ENCODE assay signal across 1 cellular context in genomic region chr5:173592050-173592669, GRCh38.
A peak's percentile ranks its signal among the peaks of the same experiment; 100 is the strongest.
TF ChIP-seq lines count a peak whose summit lies in the region.

No MANE protein-coding gene starts in this region.

TF ChIP-seq in GM12878, 131 proteins besides CTCF, POLR2A, EP300 and RAD21 (continued from another document):
- no peak for TF ChIP-seq ELK1 (IDR thresholded peaks at IDR 0.05; ENCODE audit: low read depth, low read length)
- no peak for TF ChIP-seq PML (IDR thresholded peaks at IDR 0.05; ENCODE audit: low read length)
- TF ChIP-seq NFXL1 (IDR thresholded peaks at IDR 0.05; ENCODE audit: borderline replicate concordance), result 0 out of 2 replicates have a peak, but pooled peaks have one; percentile 38
- no peak for TF ChIP-seq JUNB (IDR thresholded peaks at IDR 0.05)
- TF ChIP-seq, protein P1, sequence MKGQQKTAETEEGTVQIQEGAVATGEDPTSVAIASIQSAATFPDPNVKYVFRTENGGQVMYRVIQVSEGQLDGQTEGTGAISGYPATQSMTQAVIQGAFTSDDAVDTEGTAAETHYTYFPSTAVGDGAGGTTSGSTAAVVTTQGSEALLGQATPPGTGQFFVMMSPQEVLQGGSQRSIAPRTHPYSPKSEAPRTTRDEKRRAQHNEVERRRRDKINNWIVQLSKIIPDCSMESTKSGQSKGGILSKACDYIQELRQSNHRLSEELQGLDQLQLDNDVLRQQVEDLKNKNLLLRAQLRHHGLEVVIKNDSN (IDR thresholded peaks at IDR 0.05; ENCODE audit: borderline replicate concordance, extremely low read length, insufficient read depth, low read depth, low read length), result no peak
- no peak for TF ChIP-seq BACH1 (IDR thresholded peaks at IDR 0.05; ENCODE audit: borderline replicate concordance)
- TF ChIP-seq SMC3 (IDR thresholded peaks at IDR 0.05; ENCODE audit: borderline replicate concordance, low read length), result peak; percentile 21; the same call in 1 of the 2 replicates
- no peak for TF ChIP-seq TAF1 (IDR thresholded peaks at IDR 0.05; ENCODE audit: borderline replicate concordance, low read depth, low read length)
- TF ChIP-seq SMAD5 (IDR thresholded peaks at IDR 0.05; ENCODE audit: low read depth), result no peak
- no peak for TF ChIP-seq ZNF207 (IDR thresholded peaks at IDR 0.05; ENCODE audit: borderline replicate concordance)
- no peak for TF ChIP-seq EGR1 (IDR thresholded peaks at IDR 0.05; ENCODE audit: borderline replicate concordance in 1 of 2, low read depth in 2 of 2, low read length in 2 of 2)
